8 cellular contexts compared by ENCODE assay signal in genomic region chr1:246117066-246117791, GRCh38.
A peak's percentile ranks its signal among the peaks of the same experiment; 100 is the strongest.
DNase-seq lines count a peak whose midpoint lies in the region; ATAC-seq and TF ChIP-seq lines count a peak whose summit lies in the region.

No MANE protein-coding gene starts in this region.

- H3K9me3 ChIP-seq in DOHH2 (ENCODE audit: control insufficient read depth, insufficient read depth, low read length): no peaks in the 10 kb centered on the region

- peak overlapping the region; percentile 45; the same call in 1 of the 2 replicates for H3K27ac ChIP-seq in DOHH2 (ENCODE audit: low read depth, low read length)

- peaks cover 30% of the 10 kb centered on the region for H3K4me1 ChIP-seq in DOHH2 (ENCODE audit: control insufficient read depth, low read length)

- H3K79me2 ChIP-seq in DOHH2 (ENCODE audit: control insufficient read depth, low read length): no peaks in the 10 kb centered on the region

- TF ChIP-seq CTCF in DOHH2 (IDR thresholded peaks at IDR 0.05; ENCODE audit: low read depth, low read length, poor library complexity, severe bottlenecking): peak; percentile 46
- TF ChIP-seq CTCF in GM20000 (IDR thresholded peaks at IDR 0.05; ENCODE audit: extremely low read depth, missing control alignments): peak; percentile 7
- peak; percentile 36 for TF ChIP-seq CTCF in fibroblast of villous mesenchyme (IDR thresholded peaks at IDR 0.05; ENCODE audit: insufficient read depth, low read depth, low read length)

- peak; percentile 57 for DNase-seq in GM20000 (ENCODE audit: low spot score)
- DNase-seq in NOMO-1 (lab: John Stamatoyannopoulos, UW; ENCODE audit: unreplicated experiment in 2 of 2): peak; percentile 46 to 85
- peak; percentile 26 for DNase-seq in activated T-cell treated with anti-CD3 and anti-CD28 coated beads, Interleukin-2, amount 50 U/mL, for 1 hour
- DNase-seq in fibroblast of villous mesenchyme (ENCODE audit: low read depth): peak; percentile 80
- peak; percentile 25 for DNase-seq in putamen (ENCODE audit: low spot score)
- no peak for DNase-seq in HK-2 (ENCODE audit: unreplicated experiment)

- H3K4me2 ChIP-seq in DOHH2 (ENCODE audit: low read length): peak overlapping the region; percentile 54

- H3K4me3 ChIP-seq in DOHH2 (ENCODE audit: low read length) (peak overlapping the region; percentile 41), fibroblast of villous mesenchyme (ENCODE audit: low read depth, low read length) (no peak overlapping the region)

- no peaks in the 10 kb centered on the region for H3K36me3 ChIP-seq in DOHH2 (ENCODE audit: control insufficient read depth, low read length)

- peak; percentile 77 for ATAC-seq in HG03469 (IDR thresholded peaks at IDR 0.05; ENCODE audit: unreplicated experiment)

- no peaks in the 10 kb centered on the region for H4K20me1 ChIP-seq in DOHH2 (ENCODE audit: control insufficient read depth, insufficient read depth, low read depth, low read length)

- no peaks in the 10 kb centered on the region for H3K27me3 ChIP-seq in DOHH2 (ENCODE audit: control insufficient read depth, low read length)

- 0 out of 2 replicates have a peak, but pooled peaks cover 3% of the 10 kb centered on the region for H3F3A ChIP-seq in DOHH2 (ENCODE audit: control insufficient read depth, insufficient read depth)

- no peaks in the 10 kb centered on the region for H3K9me2 ChIP-seq in DOHH2 (replicated peaks; ENCODE audit: control insufficient read depth, low read length)
